Comparison of ENCODE assay signal across 8 cellular contexts in the genomic region with DNA sequence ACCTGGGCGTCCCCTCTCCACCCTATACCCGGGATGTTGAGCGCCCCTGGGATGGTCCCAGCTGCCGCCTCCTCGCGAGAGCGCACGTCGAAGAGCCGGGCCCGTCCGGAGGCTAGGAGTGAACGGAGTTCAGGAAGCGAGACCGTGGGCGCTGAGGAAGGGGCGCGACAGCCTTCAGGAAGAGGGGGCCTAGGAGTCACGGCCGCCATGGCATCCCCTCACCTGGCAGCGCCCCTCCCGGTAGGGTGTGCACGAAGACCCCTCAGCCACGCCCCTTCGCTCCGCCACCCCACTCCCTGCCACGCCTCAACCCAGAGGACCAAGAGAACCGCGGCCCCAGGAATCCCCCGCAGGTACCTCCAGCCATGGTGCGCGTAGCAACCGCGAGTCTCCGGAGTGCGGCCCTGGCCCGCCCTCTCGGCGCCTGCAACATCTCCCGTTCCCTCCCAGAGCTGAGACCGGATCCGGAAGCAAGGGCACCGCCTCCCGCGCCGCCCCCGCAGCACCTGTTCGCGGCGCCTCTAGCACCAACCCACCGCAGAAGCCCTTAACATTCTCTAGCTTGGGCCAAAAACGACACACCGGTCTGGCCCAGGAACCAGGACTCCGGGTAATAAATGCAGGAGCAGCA. TPM values are rescaled to one million over a fixed set of nuclear protein-coding genes. Genes with fewer than 3 reads are reported as not detected.
DNase-seq lines count a peak whose midpoint lies in the region; ATAC-seq and TF ChIP-seq lines count a peak whose summit lies in the region.

Gene TSTD1, minus strand, starts transcription at position 442 of the 631 bp plus-strand sequence. Its CDS starts 75 bp downstream, at position 367.

- no peaks in the 10 kb centered on the region for H3K27me3 ChIP-seq in lung (ENCODE audit: control insufficient read depth, insufficient read depth)

- H3K27ac ChIP-seq in lung (ENCODE audit: low read depth in 1 of 2, low read length in 1 of 2): peak within 1 kb of the TSS in 1 of 2 donors; percentile 89

- 21 to 34% methylated on average over 54 of the region's 54 CpGs for WGBS in lung, 2 donors

- H3K9me3 ChIP-seq in lung (ENCODE audit: control insufficient read depth in 2 of 2, insufficient read depth in 1 of 2, low read length in 1 of 2): peaks cover 0 to 10% of the 10 kb centered on the region in 2 donors

- TF ChIP-seq CTCF in GM12864 (IDR thresholded peaks at IDR 0.05; ENCODE audit: low read depth, low read length, missing control alignments) (no peak), lung (IDR thresholded peaks at IDR 0.05; ENCODE audit: control extremely low read depth, extremely low read depth) (no peak)

- ATAC-seq in HG02571 (IDR thresholded peaks at IDR 0.05; ENCODE audit: unreplicated experiment) (peak; percentile 87), lung (ENCODE audit: insufficient read depth, low FRiP score) (peak; percentile 86)

- peaks cover 0 to 8% of the 10 kb centered on the region in 2 donors for H3K4me1 ChIP-seq in lung (ENCODE audit: control insufficient read depth in 2 of 2, insufficient read depth in 2 of 2, low read length in 2 of 2)

- DNase-seq in GM12864 (ENCODE audit: low read depth) (no peak), NCI-H146 treated with DMSO at 0.1 percent for 48 hours (lab: John Stamatoyannopoulos, UW; ENCODE audit: unreplicated experiment) (peak; percentile 77), lung (ENCODE audit: low spot score) (peak; percentile 85), cerebellar nuclear complex (lab: John Stamatoyannopoulos, UW) (no peak)
- peak; percentile 77 for DNase-seq in activated CD4-positive, alpha-beta T cell treated with anti-CD3 and anti-CD28 coated beads for 1 hour
- DNase-seq in central memory CD4-positive, alpha-beta T cell: peak; percentile 88
- peak; percentile 73 to 80 (median 77) for DNase-seq in stimulated activated CD4-positive, alpha-beta T cell treated with anti-CD3 and anti-CD28 coated beads, TNF-alpha, amount 100 ng/mL, for 4 hours (ENCODE audit: low read depth in 3 of 3)

- peaks cover 29 to 40% of the 10 kb centered on the region in 2 donors for H3K36me3 ChIP-seq in lung (ENCODE audit: control insufficient read depth in 2 of 2, insufficient read depth in 2 of 2, low read length in 2 of 2)

- H3K4me3 ChIP-seq in GM12864 (ENCODE audit: low read depth, low read length) (peak within 1 kb of the TSS; percentile 83), lung (peak within 1 kb of the TSS; percentile 61)

RNA-seq across cellular contexts. Expression of gene TSTD1, which starts in this region (rescaled TPM):
- total RNA-seq in lung: 10 to 100 TPM; 43.2 to 67.9 TPM
- 100 to 1,000 TPM in 1 of 2 donors, 10 to 100 TPM in 1; 77.8 to 187 TPM for polyA plus RNA-seq in lung

Comparison
In these comparisons a context has a peak if more than half of its experiments do, and no peak if none do; other contexts are left out.
1. DNase-seq: peak in NCI-H146 treated with DMSO at 0.1 percent for 48 hours (single experiment), activated CD4-positive, alpha-beta T cell treated with anti-CD3 and anti-CD28 coated beads for 1 hour (single experiment), central memory CD4-positive, alpha-beta T cell (single experiment), lung (single experiment) and stimulated activated CD4-positive, alpha-beta T cell treated with anti-CD3 and anti-CD28 coated beads, TNF-alpha, amount 100 ng/mL, for 4 hours (3 of 3); none in GM12864 (single experiment) and cerebellar nuclear complex (0 of 2).